12 cellular contexts compared by ENCODE assay signal in genomic region chr7:28358423-28358868, GRCh38. TPM values are rescaled to one million over a fixed set of nuclear protein-coding genes. Genes with fewer than 3 reads are reported as not detected.
A peak's percentile ranks its signal among the peaks of the same experiment; 100 is the strongest.
DNase-seq lines count a peak whose midpoint lies in the region; ATAC-seq and TF ChIP-seq lines count a peak whose summit lies in the region.
"Had no signal": no experiment of that assay in that cellular context is flagged by ENCODE, and none has a peak within 500 bp of the region (broad histone marks: within the 10 kb centered on the region; RNA-seq: fewer than 3 reads in every experiment).

No MANE protein-coding gene starts in this region.

- H3K4me3 ChIP-seq in adipocyte (ENCODE audit: low read length): no peak overlapping the region
- no peak overlapping the region for H3K4me3 ChIP-seq in suprapubic skin
- H3K4me3 ChIP-seq: hepatocyte had no signal

- H3K27me3 ChIP-seq in adipocyte (replicated peaks; ENCODE audit: control insufficient read depth, insufficient read depth, low read length) (no peaks in the 10 kb centered on the region), suprapubic skin (no peaks in the 10 kb centered on the region)
- H3K27me3 ChIP-seq: hepatocyte had no signal

- TF ChIP-seq POLR2A in suprapubic skin (IDR thresholded peaks at IDR 0.05): no peak

- H3K27ac ChIP-seq in suprapubic skin: no peak overlapping the region
- H3K27ac ChIP-seq: hepatocyte had no signal

- peak; percentile 69 for DNase-seq in AG08396 (ENCODE audit: low spot score)
- peak; percentile 86 for DNase-seq in HPDE6-E6E7 (ENCODE audit: extremely low spot score)
- peak; percentile 95 for DNase-seq in adipocyte (ENCODE audit: low read depth)
- DNase-seq in iPS DF 19.7 (ENCODE audit: low read depth, low spot score): peak; percentile 50
- DNase-seq in suprapubic skin (ENCODE audit: low spot score in 2 of 2): no peak
- DNase-seq in NCI-H1417 treated with DMSO at 0.1 percent for 48 hours (lab: John Stamatoyannopoulos, UW): no peak
- no peak for DNase-seq in NCI-H187 (lab: John Stamatoyannopoulos, UW)
- DNase-seq: activated naive CD8-positive, alpha-beta T cell treated with anti-CD3 and anti-CD28 coated beads, Interleukin-2, amount 10 ng/mL, durations not matched to agents 7 days and 5 days; CD4-positive, alpha-beta T cell; nucleus accumbens had no signal

- no peaks in the 10 kb centered on the region for H3K36me3 ChIP-seq in adipocyte (ENCODE audit: control insufficient read depth, insufficient read depth, low read length, severe bottlenecking)
- no peaks in the 10 kb centered on the region for H3K36me3 ChIP-seq in suprapubic skin

- TF ChIP-seq EP300 in suprapubic skin (IDR thresholded peaks at IDR 0.05): no peak

- H3K9ac ChIP-seq in adipocyte (ENCODE audit: low read length): no peak overlapping the region

- H3K9me3 ChIP-seq in adipocyte (ENCODE audit: control insufficient read depth, low read length) (no peaks in the 10 kb centered on the region), suprapubic skin (no peaks in the 10 kb centered on the region)

- WGBS in suprapubic skin: 70% methylated on average over 5 of the region's 5 CpGs

- peaks cover 20% of the 10 kb centered on the region for H3K4me1 ChIP-seq in adipocyte (ENCODE audit: control insufficient read depth, insufficient read depth, low read length)
- no peaks in the 10 kb centered on the region for H3K4me1 ChIP-seq in suprapubic skin

- no peak for TF ChIP-seq CTCF in suprapubic skin (IDR thresholded peaks at IDR 0.05)

- no peak for ATAC-seq in GM19395 (IDR thresholded peaks at IDR 0.05; ENCODE audit: unreplicated experiment)

RNA-seq across cellular contexts. Expression of gene CREB5, which starts 53.9 kb away (rescaled TPM):
- 10 to 100 TPM in 2 of 4 donors, 1 to 10 TPM in 2; 6.2 to 12.1 (median 10.0) TPM for total RNA-seq in suprapubic skin
- total RNA-seq: activated naive CD8-positive, alpha-beta T cell treated with anti-CD3 and anti-CD28 coated beads, Interleukin-2, amount 10 ng/mL, durations not matched to agents 7 days and 5 days had no signal

Comparison
In these comparisons a context has a peak if more than half of its experiments do, and no peak if none do; other contexts are left out.
1. DNase-seq: peak in AG08396 (single experiment), HPDE6-E6E7 (single experiment), adipocyte (single experiment) and iPS DF 19.7 (single experiment); none in suprapubic skin (0 of 2), NCI-H1417 treated with DMSO at 0.1 percent for 48 hours (single experiment) and NCI-H187 (0 of 2).